ENCODE assay signal across 3 cellular contexts in genomic region chr7:156637093-156637492, GRCh38. TPM values are rescaled to one million over a fixed set of nuclear protein-coding genes. Genes with fewer than 3 reads are reported as not detected.
"Had no signal": no experiment of that assay in that cellular context is flagged by ENCODE, and none has a peak within 500 bp of the region (broad histone marks: within the 10 kb centered on the region; RNA-seq: fewer than 3 reads in every experiment).

No MANE protein-coding gene starts in this region.

RNA-seq across cellular contexts. Expression of gene RNF32, which starts 3.5 kb away (rescaled TPM):
- total RNA-seq: left ventricle myocardium inferior, left ventricle myocardium superior, mesenteric fat pad had no signal
